In genomic region chr3:49461443-49462171, GRCh38 we compare ENCODE assay signal across 9 cellular contexts. TPM values are rescaled to one million over a fixed set of nuclear protein-coding genes. Genes with fewer than 3 reads are reported as not detected.
DNase-seq lines count a peak whose midpoint lies in the region; ATAC-seq and TF ChIP-seq lines count a peak whose summit lies in the region.
"Had no signal": no experiment of that assay in that cellular context is flagged by ENCODE, and none has a peak within 500 bp of the region (broad histone marks: within the 10 kb centered on the region; RNA-seq: fewer than 3 reads in every experiment).

No MANE protein-coding gene starts in this region.

- intact Hi-C loops in esophagus muscularis mucosa (cut with DNase I): no loop called here

- no peak for TF ChIP-seq EP300 in esophagus muscularis mucosa (IDR thresholded peaks at IDR 0.05)

- no peaks in the 10 kb centered on the region for H3K9me3 ChIP-seq in HUES6 (ENCODE audit: control insufficient read depth, insufficient read depth, low read depth, low read length)
- no peaks in the 10 kb centered on the region for H3K9me3 ChIP-seq in esophagus muscularis mucosa

- no peaks in the 10 kb centered on the region for H3K36me3 ChIP-seq in HUES6 (ENCODE audit: control insufficient read depth, insufficient read depth, low read length)
- no peaks in the 10 kb centered on the region for H3K36me3 ChIP-seq in esophagus muscularis mucosa

- peak overlapping the region; percentile 6; the same call in 1 of the 2 replicates for H3K4me3 ChIP-seq in HUES6 (ENCODE audit: low read depth, low read length)
- no peak overlapping the region for H3K4me3 ChIP-seq in esophagus muscularis mucosa

- TF ChIP-seq CTCF in esophagus muscularis mucosa (IDR thresholded peaks at IDR 0.05): no peak

- WGBS in esophagus muscularis mucosa: 29% methylated on average over 1 of the region's 1 CpG

- H3K27me3 Mint-ChIP-seq in stimulated activated naive CD8-positive, alpha-beta T cell treated with anti-CD3 and anti-CD28 coated beads, Interleukin-15, amount 100 ng/mL, for 72 hours: peaks cover 5% of the 10 kb centered on the region

- H3K27ac Mint-ChIP-seq in stimulated activated naive CD8-positive, alpha-beta T cell treated with anti-CD3 and anti-CD28 coated beads, Interleukin-15, amount 100 ng/mL, for 72 hours: peak overlapping the region; percentile 4 to 41

- H3K27ac ChIP-seq in HUES6 (ENCODE audit: low read depth, low read length) (peak overlapping the region; percentile 67), esophagus muscularis mucosa (replicated peaks in 1 of 4) (peak overlapping the region in 2 of 4 donors; percentile 7 to 17)

- peak overlapping the region; percentile 56 for H3K9ac ChIP-seq in HUES6 (ENCODE audit: low read length)

- H3K27me3 ChIP-seq in HUES6 (ENCODE audit: control insufficient read depth, insufficient read depth, low read length) (no peaks in the 10 kb centered on the region), esophagus muscularis mucosa (no peaks in the 10 kb centered on the region)

- no peak for ATAC-seq in stimulated activated naive CD8-positive, alpha-beta T cell treated with anti-CD3 and anti-CD28 coated beads, Interleukin-15, amount 100 ng/mL, for 72 hours

- no peak for TF ChIP-seq POLR2A in esophagus muscularis mucosa (IDR thresholded peaks at IDR 0.05; ENCODE audit: low read depth)

- no peaks in the 10 kb centered on the region for H3K4me1 Mint-ChIP-seq in stimulated activated naive CD8-positive, alpha-beta T cell treated with anti-CD3 and anti-CD28 coated beads, Interleukin-15, amount 100 ng/mL, for 72 hours

- no peaks in the 10 kb centered on the region for H3K9me3 Mint-ChIP-seq in stimulated activated naive CD8-positive, alpha-beta T cell treated with anti-CD3 and anti-CD28 coated beads, Interleukin-15, amount 100 ng/mL, for 72 hours

- H3K4me1 ChIP-seq in HUES6 (ENCODE audit: control insufficient read depth, insufficient read depth, low read length): peaks cover 48% of the 10 kb centered on the region
- peaks cover 8 to 26% (median 12%) of the 10 kb centered on the region in 4 donors for H3K4me1 ChIP-seq in esophagus muscularis mucosa

- in situ Hi-C loops in T47D (cut with HindIII; ENCODE audit: low pct_unique_long_range_greater_than_20kb, low sequenced_read_pairs): no loop called here

- DNase-seq in T47D (ENCODE audit: low read depth in 1 of 2, low spot score in 1 of 2): peak; percentile 28 to 90
- peak; percentile 64 for DNase-seq in iPS-NIHi7 (ENCODE audit: extremely low spot score)
- DNase-seq in stimulated activated naive CD8-positive, alpha-beta T cell treated with anti-CD3 and anti-CD28 coated beads, Interleukin-15, amount 100 ng/mL, for 72 hours: no peak
- DNase-seq in NCI-H2196 (lab: John Stamatoyannopoulos, UW; ENCODE audit: unreplicated experiment): no peak
- DNase-seq in LoVo (ENCODE audit: low spot score): no peak
- DNase-seq in esophagus muscularis mucosa (ENCODE audit: extremely low spot score): no peak
- DNase-seq in NCI-H1436 (lab: John Stamatoyannopoulos, UW): no peak
- DNase-seq: retina had no signal

- no peak overlapping the region for H3K4me3 Mint-ChIP-seq in stimulated activated naive CD8-positive, alpha-beta T cell treated with anti-CD3 and anti-CD28 coated beads, Interleukin-15, amount 100 ng/mL, for 72 hours

RNA-seq across cellular contexts. Expression of gene DAG1, which starts 8.5 kb away (rescaled TPM):
- total RNA-seq in esophagus muscularis mucosa: 100 to 1,000 TPM in 3 of 4 donors, 10 to 100 TPM in 1; 89.3 to 190 (median 135) TPM

RNA-seq across cellular contexts. Expression of gene NICN1, which starts 32.5 kb away (rescaled TPM):
- total RNA-seq in esophagus muscularis mucosa: 10 to 100 TPM in 1 of 4 donors, 1 to 10 TPM in 3; 4.5 to 11.4 (median 7.4) TPM

RNA-seq across cellular contexts. Expression of gene AMT, which starts 39.3 kb away (rescaled TPM):
- total RNA-seq in esophagus muscularis mucosa: 1 to 10 TPM; 1.7 to 5.8 (median 3.8) TPM

RNA-seq across cellular contexts. Expression of gene TCTA, which starts 49.4 kb away (rescaled TPM):
- total RNA-seq in esophagus muscularis mucosa: 10 to 100 TPM; 22.0 to 29.8 (median 26.2) TPM

RNA-seq across cellular contexts. Expression of gene RHOA, which starts 49.8 kb away (rescaled TPM):
- 100 to 1,000 TPM; 380 to 521 (median 480) TPM for total RNA-seq in esophagus muscularis mucosa

Comparison
In these comparisons a context has a peak if more than half of its experiments do, and no peak if none do; other contexts are left out.
1. DNase-seq: peak in T47D (2 of 2) and iPS-NIHi7 (single experiment); none in stimulated activated naive CD8-positive, alpha-beta T cell treated with anti-CD3 and anti-CD28 coated beads, Interleukin-15, amount 100 ng/mL, for 72 hours (0 of 2), NCI-H2196 (single experiment), LoVo (single experiment), esophagus muscularis mucosa (single experiment) and NCI-H1436 (single experiment).